In the genomic region with DNA sequence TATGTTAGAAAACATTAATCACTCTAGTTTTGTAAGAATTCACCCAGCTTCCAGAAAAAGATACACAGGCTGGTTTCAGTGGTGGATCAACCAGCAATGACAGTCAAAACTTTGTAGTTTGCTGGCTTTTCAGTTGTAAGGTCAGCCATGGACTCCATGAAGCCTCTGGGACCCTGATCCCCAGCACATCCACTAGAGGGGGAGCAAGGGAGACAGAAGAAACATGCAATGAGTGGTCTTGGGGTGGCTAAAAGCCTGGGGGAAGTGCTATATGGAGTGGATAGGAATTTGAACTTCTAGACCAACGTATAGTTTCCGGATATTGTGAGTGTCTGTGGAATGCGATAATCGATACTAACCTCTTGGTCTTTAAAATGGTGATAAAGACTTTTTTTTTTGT, we compare ENCODE assay signal across 3 cellular contexts.
TF ChIP-seq lines count a peak whose summit lies in the region.

No MANE protein-coding gene starts in this region.

TF ChIP-seq in GM23338, 12 proteins besides CTCF, POLR2A, EP300 and RAD21 (continues in another document):
- TF ChIP-seq ZNF331 (CRISPR knock-in tag; IDR thresholded peaks at IDR 0.05; ENCODE audit: low read depth) (no peak), NANOG (IDR thresholded peaks at IDR 0.05; ENCODE audit: borderline replicate concordance) (no peak)
- TF ChIP-seq, protein P1, sequence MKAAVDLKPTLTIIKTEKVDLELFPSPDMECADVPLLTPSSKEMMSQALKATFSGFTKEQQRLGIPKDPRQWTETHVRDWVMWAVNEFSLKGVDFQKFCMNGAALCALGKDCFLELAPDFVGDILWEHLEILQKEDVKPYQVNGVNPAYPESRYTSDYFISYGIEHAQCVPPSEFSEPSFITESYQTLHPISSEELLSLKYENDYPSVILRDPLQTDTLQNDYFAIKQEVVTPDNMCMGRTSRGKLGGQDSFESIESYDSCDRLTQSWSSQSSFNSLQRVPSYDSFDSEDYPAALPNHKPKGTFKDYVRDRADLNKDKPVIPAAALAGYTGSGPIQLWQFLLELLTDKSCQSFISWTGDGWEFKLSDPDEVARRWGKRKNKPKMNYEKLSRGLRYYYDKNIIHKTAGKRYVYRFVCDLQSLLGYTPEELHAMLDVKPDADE (IDR thresholded peaks at IDR 0.05): no peak

TF ChIP-seq in H1, 55 proteins besides CTCF, POLR2A, EP300 and RAD21:
- no peak for TF ChIP-seq SAP30 (IDR thresholded peaks at IDR 0.05; ENCODE audit: insufficient read depth, insufficient replicate concordance, low read length)
- TF ChIP-seq, protein P2, sequence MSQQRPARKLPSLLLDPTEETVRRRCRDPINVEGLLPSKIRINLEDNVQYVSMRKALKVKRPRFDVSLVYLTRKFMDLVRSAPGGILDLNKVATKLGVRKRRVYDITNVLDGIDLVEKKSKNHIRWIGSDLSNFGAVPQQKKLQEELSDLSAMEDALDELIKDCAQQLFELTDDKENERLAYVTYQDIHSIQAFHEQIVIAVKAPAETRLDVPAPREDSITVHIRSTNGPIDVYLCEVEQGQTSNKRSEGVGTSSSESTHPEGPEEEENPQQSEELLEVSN (IDR thresholded peaks at IDR 0.05): no peak
- no peak for TF ChIP-seq NANOG (IDR thresholded peaks at IDR 0.05; ENCODE audit: insufficient read depth, low read depth, low read length, poor library complexity, severe bottlenecking)
- no peak for TF ChIP-seq ZNF274 (IDR thresholded peaks at IDR 0.05; ENCODE audit: borderline replicate concordance, extremely low read depth, low read length)

TF ChIP-seq in HepG2, 621 proteins besides CTCF, POLR2A, EP300 and RAD21:
- no peak for TF ChIP-seq ZNF274 (CRISPR knock-in tag; IDR thresholded peaks at IDR 0.05)
- TF ChIP-seq, protein P3, sequence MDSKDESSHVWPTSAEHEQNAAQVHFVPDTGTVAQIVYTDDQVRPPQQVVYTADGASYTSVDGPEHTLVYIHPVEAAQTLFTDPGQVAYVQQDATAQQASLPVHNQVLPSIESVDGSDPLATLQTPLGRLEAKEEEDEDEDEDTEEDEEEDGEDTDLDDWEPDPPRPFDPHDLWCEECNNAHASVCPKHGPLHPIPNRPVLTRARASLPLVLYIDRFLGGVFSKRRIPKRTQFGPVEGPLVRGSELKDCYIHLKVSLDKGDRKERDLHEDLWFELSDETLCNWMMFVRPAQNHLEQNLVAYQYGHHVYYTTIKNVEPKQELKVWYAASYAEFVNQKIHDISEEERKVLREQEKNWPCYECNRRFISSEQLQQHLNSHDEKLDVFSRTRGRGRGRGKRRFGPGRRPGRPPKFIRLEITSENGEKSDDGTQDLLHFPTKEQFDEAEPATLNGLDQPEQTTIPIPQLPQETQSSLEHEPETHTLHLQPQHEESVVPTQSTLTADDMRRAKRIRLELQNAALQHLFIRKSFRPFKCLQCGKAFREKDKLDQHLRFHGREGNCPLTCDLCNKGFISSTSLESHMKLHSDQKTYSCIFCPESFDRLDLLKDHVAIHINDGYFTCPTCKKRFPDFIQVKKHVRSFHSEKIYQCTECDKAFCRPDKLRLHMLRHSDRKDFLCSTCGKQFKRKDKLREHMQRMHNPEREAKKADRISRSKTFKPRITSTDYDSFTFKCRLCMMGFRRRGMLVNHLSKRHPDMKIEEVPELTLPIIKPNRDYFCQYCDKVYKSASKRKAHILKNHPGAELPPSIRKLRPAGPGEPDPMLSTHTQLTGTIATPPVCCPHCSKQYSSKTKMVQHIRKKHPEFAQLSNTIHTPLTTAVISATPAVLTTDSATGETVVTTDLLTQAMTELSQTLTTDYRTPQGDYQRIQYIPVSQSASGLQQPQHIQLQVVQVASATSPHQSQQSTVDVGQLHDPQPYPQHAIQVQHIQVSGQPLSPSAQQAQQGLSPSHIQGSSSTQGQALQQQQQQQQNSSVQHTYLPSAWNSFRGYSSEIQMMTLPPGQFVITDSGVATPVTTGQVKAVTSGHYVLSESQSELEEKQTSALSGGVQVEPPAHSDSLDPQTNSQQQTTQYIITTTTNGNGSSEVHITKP (CRISPR knock-in tag; IDR thresholded peaks at IDR 0.05; ENCODE audit: low read depth): no peak
- TF ChIP-seq KDM4B (CRISPR knock-in tag; IDR thresholded peaks at IDR 0.05): no peak
- TF ChIP-seq, protein P4, sequence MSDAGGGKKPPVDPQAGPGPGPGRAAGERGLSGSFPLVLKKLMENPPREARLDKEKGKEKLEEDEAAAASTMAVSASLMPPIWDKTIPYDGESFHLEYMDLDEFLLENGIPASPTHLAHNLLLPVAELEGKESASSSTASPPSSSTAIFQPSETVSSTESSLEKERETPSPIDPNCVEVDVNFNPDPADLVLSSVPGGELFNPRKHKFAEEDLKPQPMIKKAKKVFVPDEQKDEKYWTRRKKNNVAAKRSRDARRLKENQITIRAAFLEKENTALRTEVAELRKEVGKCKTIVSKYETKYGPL (CRISPR knock-in tag; IDR thresholded peaks at IDR 0.05): no peak
- no peak for TF ChIP-seq ZNF333 (CRISPR knock-in tag; IDR thresholded peaks at IDR 0.05; ENCODE audit: borderline replicate concordance)
- no peak for TF ChIP-seq HNRNPLL (IDR thresholded peaks at IDR 0.05; ENCODE audit: low read depth, low read length, poor library complexity, severe bottlenecking)
- TF ChIP-seq ZSCAN9 (CRISPR knock-in tag; IDR thresholded peaks at IDR 0.05; ENCODE audit: borderline replicate concordance): no peak
- TF ChIP-seq, protein P5, sequence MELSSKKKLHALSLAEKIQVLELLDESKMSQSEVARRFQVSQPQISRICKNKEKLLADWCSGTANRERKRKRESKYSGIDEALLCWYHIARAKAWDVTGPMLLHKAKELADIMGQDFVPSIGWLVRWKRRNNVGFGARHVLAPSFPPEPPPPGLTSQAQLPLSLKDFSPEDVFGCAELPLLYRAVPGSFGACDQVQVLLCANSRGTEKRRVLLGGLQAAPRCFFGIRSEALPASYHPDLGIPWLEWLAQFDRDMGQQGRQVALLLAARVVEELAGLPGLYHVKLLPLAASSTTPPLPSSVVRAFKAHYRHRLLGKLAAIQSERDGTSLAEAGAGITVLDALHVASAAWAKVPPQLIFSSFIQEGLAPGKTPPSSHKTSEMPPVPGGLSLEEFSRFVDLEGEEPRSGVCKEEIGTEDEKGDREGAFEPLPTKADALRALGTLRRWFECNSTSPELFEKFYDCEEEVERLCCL (CRISPR knock-in tag; IDR thresholded peaks at IDR 0.05; ENCODE audit: borderline replicate concordance): no peak
- TF ChIP-seq, protein P6, sequence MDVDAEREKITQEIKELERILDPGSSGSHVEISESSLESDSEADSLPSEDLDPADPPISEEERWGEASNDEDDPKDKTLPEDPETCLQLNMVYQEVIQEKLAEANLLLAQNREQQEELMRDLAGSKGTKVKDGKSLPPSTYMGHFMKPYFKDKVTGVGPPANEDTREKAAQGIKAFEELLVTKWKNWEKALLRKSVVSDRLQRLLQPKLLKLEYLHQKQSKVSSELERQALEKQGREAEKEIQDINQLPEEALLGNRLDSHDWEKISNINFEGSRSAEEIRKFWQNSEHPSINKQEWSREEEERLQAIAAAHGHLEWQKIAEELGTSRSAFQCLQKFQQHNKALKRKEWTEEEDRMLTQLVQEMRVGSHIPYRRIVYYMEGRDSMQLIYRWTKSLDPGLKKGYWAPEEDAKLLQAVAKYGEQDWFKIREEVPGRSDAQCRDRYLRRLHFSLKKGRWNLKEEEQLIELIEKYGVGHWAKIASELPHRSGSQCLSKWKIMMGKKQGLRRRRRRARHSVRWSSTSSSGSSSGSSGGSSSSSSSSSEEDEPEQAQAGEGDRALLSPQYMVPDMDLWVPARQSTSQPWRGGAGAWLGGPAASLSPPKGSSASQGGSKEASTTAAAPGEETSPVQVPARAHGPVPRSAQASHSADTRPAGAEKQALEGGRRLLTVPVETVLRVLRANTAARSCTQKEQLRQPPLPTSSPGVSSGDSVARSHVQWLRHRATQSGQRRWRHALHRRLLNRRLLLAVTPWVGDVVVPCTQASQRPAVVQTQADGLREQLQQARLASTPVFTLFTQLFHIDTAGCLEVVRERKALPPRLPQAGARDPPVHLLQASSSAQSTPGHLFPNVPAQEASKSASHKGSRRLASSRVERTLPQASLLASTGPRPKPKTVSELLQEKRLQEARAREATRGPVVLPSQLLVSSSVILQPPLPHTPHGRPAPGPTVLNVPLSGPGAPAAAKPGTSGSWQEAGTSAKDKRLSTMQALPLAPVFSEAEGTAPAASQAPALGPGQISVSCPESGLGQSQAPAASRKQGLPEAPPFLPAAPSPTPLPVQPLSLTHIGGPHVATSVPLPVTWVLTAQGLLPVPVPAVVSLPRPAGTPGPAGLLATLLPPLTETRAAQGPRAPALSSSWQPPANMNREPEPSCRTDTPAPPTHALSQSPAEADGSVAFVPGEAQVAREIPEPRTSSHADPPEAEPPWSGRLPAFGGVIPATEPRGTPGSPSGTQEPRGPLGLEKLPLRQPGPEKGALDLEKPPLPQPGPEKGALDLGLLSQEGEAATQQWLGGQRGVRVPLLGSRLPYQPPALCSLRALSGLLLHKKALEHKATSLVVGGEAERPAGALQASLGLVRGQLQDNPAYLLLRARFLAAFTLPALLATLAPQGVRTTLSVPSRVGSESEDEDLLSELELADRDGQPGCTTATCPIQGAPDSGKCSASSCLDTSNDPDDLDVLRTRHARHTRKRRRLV (CRISPR knock-in tag; IDR thresholded peaks at IDR 0.05): no peak
- TF ChIP-seq TEAD3 (CRISPR knock-in tag; optimal IDR thresholded peaks at IDR 0.05; ENCODE audit: borderline replicate concordance): no peak
- TF ChIP-seq ATF1 (CRISPR knock-in tag; IDR thresholded peaks at IDR 0.05): no peak
- no peak for TF ChIP-seq FOXJ3 (CRISPR knock-in tag; IDR thresholded peaks at IDR 0.05; ENCODE audit: borderline replicate concordance)
- TF ChIP-seq CBX5 (CRISPR knock-in tag; IDR thresholded peaks at IDR 0.05; ENCODE audit: borderline replicate concordance): no peak
- TF ChIP-seq GTF2F1 (IDR thresholded peaks at IDR 0.05; ENCODE audit: low read length): no peak
